In the genomic region with DNA sequence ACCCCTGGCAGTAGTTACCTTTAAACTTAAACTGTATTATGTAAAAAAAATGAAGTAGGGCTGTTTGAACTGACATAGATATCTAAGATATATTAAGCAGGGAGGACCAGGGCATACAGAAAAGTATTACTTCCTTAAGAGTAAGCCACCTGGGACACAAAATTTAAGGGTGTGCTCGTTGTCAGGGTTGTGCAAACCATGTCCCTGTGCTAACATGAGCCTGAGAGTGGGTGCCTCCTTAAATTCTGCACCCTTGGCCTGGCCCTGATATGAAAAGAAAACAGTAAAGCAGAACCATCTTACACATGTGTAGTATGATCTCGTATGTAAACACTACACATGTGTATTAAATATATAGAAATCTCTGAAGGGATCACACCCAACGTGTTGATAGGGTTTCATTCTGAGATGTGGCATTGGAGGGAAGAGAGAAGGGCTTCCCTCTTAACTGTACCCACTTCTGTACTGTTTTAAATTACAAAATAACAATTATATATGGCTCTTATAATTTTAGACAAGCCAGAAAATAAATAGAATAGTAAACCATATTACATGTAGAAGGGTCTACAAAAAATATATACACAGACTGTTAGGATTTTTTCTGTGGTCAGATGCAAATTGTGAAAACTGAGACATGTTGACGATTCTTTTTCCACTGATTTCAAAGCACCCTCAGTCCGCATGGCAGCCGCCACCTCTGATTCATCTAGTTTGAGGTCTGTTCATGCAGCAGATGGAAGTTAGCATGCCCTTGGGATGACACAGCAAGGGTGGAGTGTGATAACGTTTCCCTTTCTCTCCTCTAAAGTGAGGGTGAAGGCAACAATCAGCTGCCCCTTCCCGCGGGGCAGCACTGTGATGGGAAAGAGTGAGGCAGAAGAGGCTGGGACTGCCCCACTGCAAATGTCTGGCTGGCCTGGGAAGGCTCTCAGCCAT, we compare ENCODE assay signal across 9 cellular contexts.
DNase-seq lines count a peak whose midpoint lies in the region; ATAC-seq, FAIRE-seq and TF ChIP-seq lines count a peak whose summit lies in the region.
"Had no signal": no experiment of that assay in that cellular context is flagged by ENCODE, and none has a peak within 500 bp of the region (broad histone marks: within the 10 kb centered on the region; RNA-seq: fewer than 3 reads in every experiment).

No MANE protein-coding gene starts in this region.

- no peak overlapping the region for H3K4me3 ChIP-seq in HepG2 (replicated peaks in 1 of 3; ENCODE audit: insufficient read depth in 1 of 3, low read depth in 2 of 3, low read length in 3 of 3)
- no peak overlapping the region for H3K4me3 ChIP-seq in right lobe of liver
- H3K4me3 ChIP-seq in hepatocyte, result no peak overlapping the region
- no peak overlapping the region for H3K4me3 ChIP-seq in aorta (ENCODE audit: low read length in 2 of 2)

- POLR2A ChIA-PET in HepG2 (lab: Yijun Ruan, JAX), result no interaction called here

- no peak overlapping the region for H2AFZ ChIP-seq in HepG2 (ENCODE audit: low read length)
- H2AFZ ChIP-seq in hepatocyte, result no peak overlapping the region

- 46% methylated on average over 9 of the region's 9 CpGs for WGBS in HepG2 (ENCODE audit: low lambda C conversion rate)
- 45% methylated on average over 9 of the region's 9 CpGs for WGBS in right lobe of liver (ENCODE audit: insufficient coverage, low coverage, low lambda C conversion rate, missing lambda C conversion rate)
- WGBS in hepatocyte (ENCODE audit: low lambda C conversion rate, missing lambda C conversion rate), result 62% methylated on average over 9 of the region's 9 CpGs
- WGBS in aorta, 2 donors, result 25 to 32% methylated on average over 9 of the region's 9 CpGs

- TF ChIP-seq EP300 in HepG2 (IDR thresholded peaks at IDR 0.05; ENCODE audit: low read depth in 2 of 2, low read length in 2 of 2), result no peak
- TF ChIP-seq EP300 in HepG2 (CRISPR knock-in tag; IDR thresholded peaks at IDR 0.05; ENCODE audit: borderline replicate concordance), result no peak

- no peak overlapping the region for H3K9ac ChIP-seq in HepG2 (ENCODE audit: insufficient read depth, low read depth, low read length)

- no peak for ATAC-seq in HepG2
- ATAC-seq in right lobe of liver, result no peak
- peak; percentile 54 for ATAC-seq in aorta (ENCODE audit: low FRiP score)
- ATAC-seq in HG03571 (IDR thresholded peaks at IDR 0.05; ENCODE audit: unreplicated experiment), result no peak

- no peak for TF ChIP-seq CTCF in HepG2 (CRISPR knock-in tag; IDR thresholded peaks at IDR 0.05)
- TF ChIP-seq CTCF in right lobe of liver (IDR thresholded peaks at IDR 0.05), result no peak
- TF ChIP-seq CTCF in hepatocyte (IDR thresholded peaks at IDR 0.05; ENCODE audit: poor library complexity), result no peak

- no peak for TF ChIP-seq POLR2A in HepG2 (IDR thresholded peaks at IDR 0.05; ENCODE audit: insufficient read depth in 1 of 2, low read depth in 2 of 2, low read length in 2 of 2)
- TF ChIP-seq POLR2A in right lobe of liver (IDR thresholded peaks at IDR 0.05), result no peak

- CTCF ChIA-PET in HepG2 (lab: Yijun Ruan, JAX; ENCODE audit: low intra/inter-chr PET ratio, low total read pairs), result no interaction called here

- no peaks in the 10 kb centered on the region for H3K27me3 ChIP-seq in HepG2 (ENCODE audit: control insufficient read depth in 1 of 2, insufficient read depth in 2 of 2, low read length in 2 of 2)
- no peaks in the 10 kb centered on the region for H3K27me3 ChIP-seq in right lobe of liver
- no peaks in the 10 kb centered on the region for H3K27me3 ChIP-seq in hepatocyte
- no peaks in the 10 kb centered on the region for H3K27me3 ChIP-seq in aorta (ENCODE audit: control insufficient read depth in 1 of 2, insufficient read depth in 2 of 2, low read length in 1 of 2)

- H3K9me3 ChIP-seq in HepG2 (ENCODE audit: low read length) (no peaks in the 10 kb centered on the region), right lobe of liver (no peaks in the 10 kb centered on the region), hepatocyte (ENCODE audit: low read depth) (no peaks in the 10 kb centered on the region), aorta (ENCODE audit: control insufficient read depth, low read length) (no peaks in the 10 kb centered on the region)

- intact Hi-C loops in HepG2 (cut with micrococcal nuclease; ENCODE audit: unreplicated experiment) (no loop called here), right lobe of liver (cut with DNase I) (no loop called here), aorta (cut with DNase I) (no loop called here)

- no peaks in the 10 kb centered on the region for H3K79me2 ChIP-seq in HepG2 (ENCODE audit: insufficient read depth, low read length)
- no peaks in the 10 kb centered on the region for H3K79me2 ChIP-seq in hepatocyte

- H4K20me1 ChIP-seq in HepG2 (ENCODE audit: insufficient read depth, low read length) (no peaks in the 10 kb centered on the region), hepatocyte (ENCODE audit: insufficient read depth, poor library complexity, severe bottlenecking) (no peaks in the 10 kb centered on the region)

- BruUV-seq in HepG2 (replicated peaks; lab: Mats Ljungman, UMichigan), result no TSS peak

- no peaks in the 10 kb centered on the region for H3K36me3 ChIP-seq in HepG2 (replicated peaks in 1 of 2; ENCODE audit: control insufficient read depth in 1 of 2, insufficient read depth in 2 of 2, low read length in 2 of 2)
- H3K36me3 ChIP-seq in right lobe of liver, result no peaks in the 10 kb centered on the region
- no peaks in the 10 kb centered on the region for H3K36me3 ChIP-seq in hepatocyte (replicated peaks; ENCODE audit: insufficient read depth, low read depth)
- H3K36me3 ChIP-seq in aorta (ENCODE audit: control insufficient read depth in 1 of 2, insufficient read depth in 2 of 2, low read length in 1 of 2), result no peaks in the 10 kb centered on the region

- no peak for FAIRE-seq in HepG2 (lab: Jason Lieb, UNC)

- peaks cover 21% of the 10 kb centered on the region for H3K4me1 ChIP-seq in HepG2 (ENCODE audit: insufficient read depth, low read length)
- peaks cover 0 to 23% (median 7%) of the 10 kb centered on the region in 4 donors for H3K4me1 ChIP-seq in right lobe of liver
- H3K4me1 ChIP-seq in hepatocyte (ENCODE audit: insufficient read depth), result no peaks in the 10 kb centered on the region
- H3K4me1 ChIP-seq in aorta (ENCODE audit: control insufficient read depth in 1 of 2, insufficient read depth in 2 of 2, low read length in 2 of 2), result no peaks in the 10 kb centered on the region

- H3K4me2 ChIP-seq in HepG2 (ENCODE audit: low read depth, low read length), result no peak overlapping the region
- no peak overlapping the region for H3K4me2 ChIP-seq in hepatocyte

- DNase-seq in HepG2 (ENCODE audit: low spot score), result peak; percentile 7
- no peak for DNase-seq in right lobe of liver
- peak; percentile 55 for DNase-seq in T1000 (lab: John Stamatoyannopoulos, UW)
- DNase-seq in hepatocyte (ENCODE audit: low spot score), result peak; percentile 49
- DNase-seq in aorta, result peak in 1 of 2 donors; percentile 63
- no peak for DNase-seq in RPMI8226
- no peak for DNase-seq in NCI-H82 treated with DMSO at 0.1 percent for 48 hours (lab: John Stamatoyannopoulos, UW; ENCODE audit: unreplicated experiment)
- DNase-seq: NCI-H2029 had no signal

- no peaks in the 10 kb centered on the region for H3K9me2 ChIP-seq in hepatocyte (replicated peaks; ENCODE audit: insufficient read depth)

- in situ Hi-C loops in HepG2 (cut with HindIII; ENCODE audit: extremely low pct_ligation_motif_present, low pct_unique_long_range_greater_than_20kb), result no loop called here

- H3K27ac ChIP-seq in HepG2 (ENCODE audit: extremely low read length, insufficient read depth, low read length) (no peak overlapping the region), right lobe of liver (peak overlapping the region in 1 of 3 donors; percentile 42), hepatocyte (peak overlapping the region; percentile 17), aorta (ENCODE audit: low read depth in 1 of 2, low read length in 2 of 2) (no peak overlapping the region)

- no peak for TF ChIP-seq RAD21 in HepG2 (CRISPR knock-in tag; IDR thresholded peaks at IDR 0.05)

TF ChIP-seq in HepG2, 621 proteins besides CTCF, POLR2A, EP300 and RAD21:
- TF ChIP-seq, protein P1, sequence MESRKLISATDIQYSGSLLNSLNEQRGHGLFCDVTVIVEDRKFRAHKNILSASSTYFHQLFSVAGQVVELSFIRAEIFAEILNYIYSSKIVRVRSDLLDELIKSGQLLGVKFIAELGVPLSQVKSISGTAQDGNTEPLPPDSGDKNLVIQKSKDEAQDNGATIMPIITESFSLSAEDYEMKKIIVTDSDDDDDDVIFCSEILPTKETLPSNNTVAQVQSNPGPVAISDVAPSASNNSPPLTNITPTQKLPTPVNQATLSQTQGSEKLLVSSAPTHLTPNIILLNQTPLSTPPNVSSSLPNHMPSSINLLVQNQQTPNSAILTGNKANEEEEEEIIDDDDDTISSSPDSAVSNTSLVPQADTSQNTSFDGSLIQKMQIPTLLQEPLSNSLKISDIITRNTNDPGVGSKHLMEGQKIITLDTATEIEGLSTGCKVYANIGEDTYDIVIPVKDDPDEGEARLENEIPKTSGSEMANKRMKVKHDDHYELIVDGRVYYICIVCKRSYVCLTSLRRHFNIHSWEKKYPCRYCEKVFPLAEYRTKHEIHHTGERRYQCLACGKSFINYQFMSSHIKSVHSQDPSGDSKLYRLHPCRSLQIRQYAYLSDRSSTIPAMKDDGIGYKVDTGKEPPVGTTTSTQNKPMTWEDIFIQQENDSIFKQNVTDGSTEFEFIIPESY (CRISPR knock-in tag; IDR thresholded peaks at IDR 0.05), result peak; percentile 75
- no peak for TF ChIP-seq RELA (CRISPR knock-in tag; IDR thresholded peaks at IDR 0.05)

Comparison
In these comparisons a context has a peak if more than half of its experiments do, and no peak if none do; other contexts are left out.
1. DNase-seq: peak in HepG2 (single experiment), T1000 (single experiment) and hepatocyte (single experiment); none in right lobe of liver (0 of 3), RPMI8226 (single experiment) and NCI-H82 treated with DMSO at 0.1 percent for 48 hours (single experiment).